In the genomic region with DNA sequence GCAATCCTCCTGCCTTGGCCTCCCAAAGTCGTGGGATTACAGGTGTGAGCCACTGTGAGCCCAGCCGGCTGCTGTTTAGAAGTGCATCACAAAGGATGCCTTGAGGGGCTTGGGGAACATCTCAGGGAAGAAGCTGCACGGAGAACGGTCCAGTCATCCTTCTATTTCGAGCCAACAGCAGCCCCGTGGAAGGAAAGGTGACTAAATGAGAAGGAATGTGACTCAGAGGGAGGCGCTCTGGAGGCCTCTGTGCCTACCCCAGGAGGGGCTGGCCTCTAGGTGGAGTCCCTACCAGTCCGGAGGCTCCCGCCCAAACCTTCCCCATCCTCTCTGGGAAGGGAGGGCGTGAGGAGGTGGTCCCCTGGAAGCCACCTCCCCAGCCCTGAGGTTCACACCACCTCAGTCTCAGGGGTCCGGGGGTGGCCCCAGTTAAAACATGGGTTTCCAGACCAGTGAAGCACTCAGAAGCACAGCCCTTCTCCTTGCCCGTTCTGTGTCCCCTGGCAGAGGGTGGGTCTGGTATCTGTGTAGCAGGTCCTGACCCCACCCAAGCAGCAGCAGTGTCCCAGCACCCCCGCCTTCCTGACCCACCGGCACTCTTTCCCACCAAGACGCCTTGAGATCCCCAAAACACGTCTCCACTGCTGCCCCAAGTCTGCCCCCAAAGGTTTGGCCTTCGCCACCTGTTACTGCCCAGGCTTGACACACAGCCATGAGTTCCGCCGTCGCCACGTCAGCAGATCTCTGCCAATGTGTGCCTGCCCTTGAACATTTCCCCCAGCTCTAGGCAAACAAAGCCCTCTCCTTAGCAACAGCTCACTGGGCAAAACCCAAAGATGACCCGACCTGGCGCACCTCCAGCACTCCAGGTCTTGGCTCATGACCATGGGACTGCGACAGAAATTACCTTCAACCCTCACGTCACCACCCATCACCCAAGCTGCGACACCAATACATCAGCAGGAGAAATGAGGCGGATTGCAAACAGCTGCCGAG, we compare ENCODE assay signal across 9 cellular contexts.
A peak's percentile ranks its signal among the peaks of the same experiment; 100 is the strongest.
DNase-seq lines count a peak whose midpoint lies in the region; ATAC-seq and TF ChIP-seq lines count a peak whose summit lies in the region.
"Had no signal": no experiment of that assay in that cellular context is flagged by ENCODE, and none has a peak within 500 bp of the region (broad histone marks: within the 10 kb centered on the region; RNA-seq: fewer than 3 reads in every experiment).

No MANE protein-coding gene starts in this region.

- peaks cover 9 to 30% of the 10 kb centered on the region in 2 donors for H3K4me1 ChIP-seq in uterus

- H3K36me3 Mint-ChIP-seq in MCF 10A (ENCODE audit: insufficient read depth, unreplicated experiment), result peaks cover 75% of the 10 kb centered on the region

- TF ChIP-seq CTCF in MCF 10A (IDR thresholded peaks at IDR 0.05; ENCODE audit: unreplicated experiment) (no peak), uterus (IDR thresholded peaks at IDR 0.05) (peak in 2 of 4 experiments; percentile 2 to 11)

- no peak for ATAC-seq in GM19455 (IDR thresholded peaks at IDR 0.05; ENCODE audit: unreplicated experiment)
- ATAC-seq in HG03457 (IDR thresholded peaks at IDR 0.05; ENCODE audit: unreplicated experiment), result no peak

- H3K27ac ChIP-seq in uterus, result peak overlapping the region; percentile 74
- H3K27ac ChIP-seq: neutrophil had no signal

- H3K27ac Mint-ChIP-seq in MCF 10A (ENCODE audit: low read depth, unreplicated experiment), result peak overlapping the region; percentile 87

- CTCF ChIA-PET in MCF 10A (lab: Yijun Ruan, JAX), result interaction anchor here (0.6 to 1.8 kb wide), 11 partner anchors 11 to 1493 kb away, joined by 3 to 9 read pairs (median 4); no protein-coding TSS in a partner anchor

- DNase-seq in NCI-H2171 treated with DMSO at 0.1 percent for 48 hours (lab: John Stamatoyannopoulos, UW) (peak; percentile 20), NCI-H2171 (lab: John Stamatoyannopoulos, UW) (no peak), MCF 10A (ENCODE audit: unreplicated experiment) (peak; percentile 95), kidney tubule cell (ENCODE audit: low spot score) (peak; percentile 98), uterus (peak; percentile 59 to 68), putamen (ENCODE audit: low spot score) (no peak)

- no peak for TF ChIP-seq POLR2A in uterus (IDR thresholded peaks at IDR 0.05)

- H3K4me3 ChIP-seq in uterus, result no peak overlapping the region

- H3K9me3 Mint-ChIP-seq in MCF 10A (ENCODE audit: unreplicated experiment), result no peaks in the 10 kb centered on the region

- H3K4me3 Mint-ChIP-seq in MCF 10A (ENCODE audit: unreplicated experiment), result peak overlapping the region; percentile 17

- POLR2A ChIA-PET in MCF 10A (lab: Yijun Ruan, JAX), result interaction anchor here (0.9 to 1.3 kb wide), 5 partner anchors 11 to 69 kb away, joined by 3 to 4 read pairs (median 3); no protein-coding TSS in a partner anchor

- BruUV-seq in MCF 10A (replicated peaks; lab: Mats Ljungman, UMichigan), result no TSS peak

- no peaks in the 10 kb centered on the region for H3K27me3 Mint-ChIP-seq in MCF 10A (ENCODE audit: insufficient read depth, unreplicated experiment)

- H3K27me3 ChIP-seq in uterus, result no peaks in the 10 kb centered on the region
- H3K27me3 ChIP-seq: neutrophil had no signal

- H3K9me3 ChIP-seq in uterus, result no peaks in the 10 kb centered on the region
- H3K9me3 ChIP-seq: neutrophil had no signal

- H3K4me1 Mint-ChIP-seq in MCF 10A (ENCODE audit: insufficient read depth, unreplicated experiment), result peaks cover 55% of the 10 kb centered on the region

- intact Hi-C loops in MCF 10A (cut with micrococcal nuclease) (loop anchor here (1.0 to 5.0 kb wide), 2 partner anchors 39 to 73 kb away; no protein-coding TSS in a partner anchor), uterus (cut with DNase I; ENCODE audit: low total_unique reads) (no loop called here)

- no peaks in the 10 kb centered on the region for H3K36me3 ChIP-seq in uterus

Comparison
In these comparisons a context has a peak if more than half of its experiments do, and no peak if none do; other contexts are left out.
1. DNase-seq: peak in NCI-H2171 treated with DMSO at 0.1 percent for 48 hours (single experiment), MCF 10A (single experiment), kidney tubule cell (single experiment) and uterus (2 of 2); none in NCI-H2171 (single experiment) and putamen (single experiment).